In the genomic region with DNA sequence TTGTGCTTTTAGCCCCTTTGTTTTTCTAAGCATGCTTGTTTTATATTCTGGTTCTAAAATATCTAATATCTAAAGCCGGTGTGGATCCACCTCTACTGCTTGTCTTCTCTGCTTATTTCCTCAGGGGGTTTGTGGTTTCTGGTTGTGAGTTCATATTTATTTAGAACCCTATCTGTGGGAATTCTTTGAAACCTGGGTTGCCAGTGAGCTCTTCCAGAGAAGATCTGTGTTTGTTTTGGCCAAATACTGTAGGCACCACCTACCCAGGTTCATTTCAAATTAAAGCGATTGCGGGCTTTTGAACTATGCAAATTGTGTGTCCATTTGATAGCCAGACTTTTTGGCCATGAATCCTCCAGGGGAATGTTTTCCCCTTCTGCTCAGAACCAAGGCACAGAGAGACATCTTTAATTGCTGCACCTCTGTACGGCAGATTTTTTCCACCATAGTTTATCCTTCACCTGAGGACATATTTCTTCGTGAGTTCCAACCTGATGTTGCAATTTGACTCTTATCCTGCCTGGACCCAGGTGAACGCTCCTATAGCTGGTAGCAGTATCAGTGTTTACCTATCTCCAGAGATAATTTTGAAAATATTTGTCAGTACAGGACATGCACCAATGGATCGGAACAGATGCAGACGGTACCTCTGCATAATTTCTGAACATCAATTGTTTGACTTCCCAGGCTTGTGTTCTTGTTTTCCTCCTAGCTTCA, we compare ENCODE assay signal across 2 cellular contexts.
A peak's percentile ranks its signal among the peaks of the same experiment; 100 is the strongest.
TF ChIP-seq lines count a peak whose summit lies in the region.

No MANE protein-coding gene starts in this region.

TF ChIP-seq in liver, 16 proteins besides CTCF, POLR2A, EP300 and RAD21 (continued from another document):
- TF ChIP-seq, protein P1, sequence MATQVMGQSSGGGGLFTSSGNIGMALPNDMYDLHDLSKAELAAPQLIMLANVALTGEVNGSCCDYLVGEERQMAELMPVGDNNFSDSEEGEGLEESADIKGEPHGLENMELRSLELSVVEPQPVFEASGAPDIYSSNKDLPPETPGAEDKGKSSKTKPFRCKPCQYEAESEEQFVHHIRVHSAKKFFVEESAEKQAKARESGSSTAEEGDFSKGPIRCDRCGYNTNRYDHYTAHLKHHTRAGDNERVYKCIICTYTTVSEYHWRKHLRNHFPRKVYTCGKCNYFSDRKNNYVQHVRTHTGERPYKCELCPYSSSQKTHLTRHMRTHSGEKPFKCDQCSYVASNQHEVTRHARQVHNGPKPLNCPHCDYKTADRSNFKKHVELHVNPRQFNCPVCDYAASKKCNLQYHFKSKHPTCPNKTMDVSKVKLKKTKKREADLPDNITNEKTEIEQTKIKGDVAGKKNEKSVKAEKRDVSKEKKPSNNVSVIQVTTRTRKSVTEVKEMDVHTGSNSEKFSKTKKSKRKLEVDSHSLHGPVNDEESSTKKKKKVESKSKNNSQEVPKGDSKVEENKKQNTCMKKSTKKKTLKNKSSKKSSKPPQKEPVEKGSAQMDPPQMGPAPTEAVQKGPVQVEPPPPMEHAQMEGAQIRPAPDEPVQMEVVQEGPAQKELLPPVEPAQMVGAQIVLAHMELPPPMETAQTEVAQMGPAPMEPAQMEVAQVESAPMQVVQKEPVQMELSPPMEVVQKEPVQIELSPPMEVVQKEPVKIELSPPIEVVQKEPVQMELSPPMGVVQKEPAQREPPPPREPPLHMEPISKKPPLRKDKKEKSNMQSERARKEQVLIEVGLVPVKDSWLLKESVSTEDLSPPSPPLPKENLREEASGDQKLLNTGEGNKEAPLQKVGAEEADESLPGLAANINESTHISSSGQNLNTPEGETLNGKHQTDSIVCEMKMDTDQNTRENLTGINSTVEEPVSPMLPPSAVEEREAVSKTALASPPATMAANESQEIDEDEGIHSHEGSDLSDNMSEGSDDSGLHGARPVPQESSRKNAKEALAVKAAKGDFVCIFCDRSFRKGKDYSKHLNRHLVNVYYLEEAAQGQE (IDR thresholded peaks at IDR 0.05): no peak
- TF ChIP-seq SP1 (IDR thresholded peaks at IDR 0.05) (peak; percentile 48), RXRA (IDR thresholded peaks at IDR 0.05) (peak in 1 of 2 donors; percentile 45), JUND (IDR thresholded peaks at IDR 0.05) (peak in 1 of 2 donors; percentile 14), HNF4A (conservative IDR thresholded peaks at IDR 0.05) (peak; percentile 45 to 59), TAF1 (conservative IDR thresholded peaks at IDR 0.05) (no peak), YY1 (IDR thresholded peaks at IDR 0.05) (peak; percentile 25), FOXA2 (IDR thresholded peaks at IDR 0.05) (peak; percentile 13)

TF ChIP-seq in GM23338, 12 proteins besides CTCF, POLR2A, EP300 and RAD21 (continued from another document):
- TF ChIP-seq, protein P2, sequence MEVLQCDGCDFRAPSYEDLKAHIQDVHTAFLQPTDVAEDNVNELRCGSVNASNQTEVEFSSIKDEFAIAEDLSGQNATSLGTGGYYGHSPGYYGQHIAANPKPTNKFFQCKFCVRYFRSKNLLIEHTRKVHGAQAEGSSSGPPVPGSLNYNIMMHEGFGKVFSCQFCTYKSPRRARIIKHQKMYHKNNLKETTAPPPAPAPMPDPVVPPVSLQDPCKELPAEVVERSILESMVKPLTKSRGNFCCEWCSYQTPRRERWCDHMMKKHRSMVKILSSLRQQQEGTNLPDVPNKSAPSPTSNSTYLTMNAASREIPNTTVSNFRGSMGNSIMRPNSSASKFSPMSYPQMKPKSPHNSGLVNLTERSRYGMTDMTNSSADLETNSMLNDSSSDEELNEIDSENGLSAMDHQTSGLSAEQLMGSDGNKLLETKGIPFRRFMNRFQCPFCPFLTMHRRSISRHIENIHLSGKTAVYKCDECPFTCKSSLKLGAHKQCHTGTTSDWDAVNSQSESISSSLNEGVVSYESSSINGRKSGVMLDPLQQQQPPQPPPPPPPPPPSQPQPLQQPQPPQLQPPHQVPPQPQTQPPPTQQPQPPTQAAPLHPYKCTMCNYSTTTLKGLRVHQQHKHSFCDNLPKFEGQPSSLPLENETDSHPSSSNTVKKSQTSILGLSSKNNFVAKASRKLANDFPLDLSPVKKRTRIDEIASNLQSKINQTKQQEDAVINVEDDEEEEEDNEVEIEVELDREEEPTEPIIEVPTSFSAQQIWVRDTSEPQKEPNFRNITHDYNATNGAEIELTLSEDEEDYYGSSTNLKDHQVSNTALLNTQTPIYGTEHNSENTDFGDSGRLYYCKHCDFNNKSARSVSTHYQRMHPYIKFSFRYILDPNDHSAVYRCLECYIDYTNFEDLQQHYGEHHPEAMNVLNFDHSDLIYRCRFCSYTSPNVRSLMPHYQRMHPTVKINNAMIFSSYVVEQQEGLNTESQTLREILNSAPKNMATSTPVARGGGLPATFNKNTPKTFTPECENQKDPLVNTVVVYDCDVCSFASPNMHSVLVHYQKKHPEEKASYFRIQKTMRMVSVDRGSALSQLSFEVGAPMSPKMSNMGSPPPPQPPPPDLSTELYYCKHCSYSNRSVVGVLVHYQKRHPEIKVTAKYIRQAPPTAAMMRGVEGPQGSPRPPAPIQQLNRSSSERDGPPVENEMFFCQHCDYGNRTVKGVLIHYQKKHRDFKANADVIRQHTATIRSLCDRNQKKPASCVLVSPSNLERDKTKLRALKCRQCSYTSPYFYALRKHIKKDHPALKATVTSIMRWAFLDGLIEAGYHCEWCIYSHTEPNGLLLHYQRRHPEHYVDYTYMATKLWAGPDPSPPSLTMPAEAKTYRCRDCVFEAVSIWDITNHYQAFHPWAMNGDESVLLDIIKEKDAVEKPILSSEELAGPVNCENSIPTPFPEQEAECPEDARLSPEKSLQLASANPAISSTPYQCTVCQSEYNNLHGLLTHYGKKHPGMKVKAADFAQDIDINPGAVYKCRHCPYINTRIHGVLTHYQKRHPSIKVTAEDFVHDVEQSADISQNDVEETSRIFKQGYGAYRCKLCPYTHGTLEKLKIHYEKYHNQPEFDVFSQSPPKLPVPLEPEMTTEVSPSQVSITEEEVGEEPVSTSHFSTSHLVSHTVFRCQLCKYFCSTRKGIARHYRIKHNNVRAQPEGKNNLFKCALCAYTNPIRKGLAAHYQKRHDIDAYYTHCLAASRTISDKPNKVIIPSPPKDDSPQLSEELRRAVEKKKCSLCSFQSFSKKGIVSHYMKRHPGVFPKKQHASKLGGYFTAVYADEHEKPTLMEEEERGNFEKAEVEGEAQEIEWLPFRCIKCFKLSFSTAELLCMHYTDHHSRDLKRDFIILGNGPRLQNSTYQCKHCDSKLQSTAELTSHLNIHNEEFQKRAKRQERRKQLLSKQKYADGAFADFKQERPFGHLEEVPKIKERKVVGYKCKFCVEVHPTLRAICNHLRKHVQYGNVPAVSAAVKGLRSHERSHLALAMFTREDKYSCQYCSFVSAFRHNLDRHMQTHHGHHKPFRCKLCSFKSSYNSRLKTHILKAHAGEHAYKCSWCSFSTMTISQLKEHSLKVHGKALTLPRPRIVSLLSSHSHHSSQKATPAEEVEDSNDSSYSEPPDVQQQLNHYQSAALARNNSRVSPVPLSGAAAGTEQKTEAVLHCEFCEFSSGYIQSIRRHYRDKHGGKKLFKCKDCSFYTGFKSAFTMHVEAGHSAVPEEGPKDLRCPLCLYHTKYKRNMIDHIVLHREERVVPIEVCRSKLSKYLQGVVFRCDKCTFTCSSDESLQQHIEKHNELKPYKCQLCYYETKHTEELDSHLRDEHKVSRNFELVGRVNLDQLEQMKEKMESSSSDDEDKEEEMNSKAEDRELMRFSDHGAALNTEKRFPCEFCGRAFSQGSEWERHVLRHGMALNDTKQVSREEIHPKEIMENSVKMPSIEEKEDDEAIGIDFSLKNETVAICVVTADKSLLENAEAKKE (CRISPR knock-in tag; IDR thresholded peaks at IDR 0.05): no peak
- TF ChIP-seq ZNF331 (CRISPR knock-in tag; IDR thresholded peaks at IDR 0.05; ENCODE audit: low read depth) (no peak), CREB1 (CRISPR knock-in tag; IDR thresholded peaks at IDR 0.05; ENCODE audit: low read depth) (no peak), EZH2phosphoT487 (IDR thresholded peaks at IDR 0.05; ENCODE audit: unreplicated experiment) (no peak), STAT1 (IDR thresholded peaks at IDR 0.05; ENCODE audit: unreplicated experiment) (no peak)
- TF ChIP-seq, protein P1 (IDR thresholded peaks at IDR 0.05; ENCODE audit: unreplicated experiment): no peak
